Comparison of ENCODE assay signal across 18 cellular contexts in the genomic region with DNA sequence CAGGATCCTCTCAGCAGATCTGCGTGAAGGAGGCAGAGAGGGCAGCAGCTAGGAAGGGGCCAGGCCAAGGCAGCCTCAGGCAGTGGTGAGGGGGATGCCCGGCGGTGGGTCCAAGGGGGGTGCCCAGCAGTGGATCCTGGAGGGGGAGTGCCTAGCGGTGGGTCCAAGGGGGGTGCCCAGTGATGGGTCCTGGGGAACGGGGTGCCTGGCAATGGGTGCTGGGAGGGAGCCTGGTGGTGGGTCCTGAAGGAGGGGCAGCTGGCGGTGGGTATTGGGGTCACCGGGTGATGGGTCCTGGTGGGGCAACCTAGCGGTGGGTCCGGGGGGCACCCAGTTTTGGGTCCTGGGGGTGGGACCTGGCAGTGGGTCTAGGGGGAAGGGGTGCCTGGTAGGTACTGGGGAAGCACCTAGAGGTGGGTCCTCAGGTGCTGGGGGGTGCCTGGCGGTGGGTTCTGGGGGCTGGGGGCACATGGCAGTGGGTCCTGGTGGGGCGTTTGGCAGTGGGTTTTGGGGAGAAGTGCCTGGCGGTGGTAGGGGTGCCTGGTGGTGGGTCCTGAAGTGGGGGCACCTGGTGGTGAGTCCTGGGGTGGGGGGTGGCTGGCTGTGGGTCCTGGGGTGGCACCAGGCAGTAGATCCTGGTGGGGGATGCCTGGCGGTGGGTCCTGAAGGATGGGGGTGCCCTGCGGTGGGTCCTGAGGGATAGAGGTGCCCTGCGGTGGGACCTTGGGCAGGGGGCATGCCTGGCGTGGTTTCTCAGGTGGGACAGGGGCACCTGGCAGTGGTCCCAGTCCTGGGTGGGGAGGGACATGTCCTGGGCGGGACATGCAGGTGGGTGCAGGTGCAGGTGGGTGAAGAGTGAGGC. TPM values are rescaled to one million over a fixed set of nuclear protein-coding genes. Genes with fewer than 3 reads are reported as not detected.
"Had no signal": no experiment of that assay in that cellular context is flagged by ENCODE, and none has a peak within 500 bp of the region (broad histone marks: within the 10 kb centered on the region; RNA-seq: fewer than 3 reads in every experiment).

No MANE protein-coding gene starts in this region.

- DNase-seq: activated CD4-positive, alpha-beta memory T cell treated with anti-CD3 and anti-CD28 coated beads for 36 hours; activated CD4-positive, CD25-positive, alpha-beta regulatory T cell treated with anti-CD3 and anti-CD28 coated beads, Interleukin-2, amount 50 U/mL, for 72 hours; activated naive CD4-positive, alpha-beta T cell; activated T-cell treated with anti-CD3 and anti-CD28 coated beads, Interleukin-2, amount 50 U/mL, for 48 hours; caudate nucleus; cortex of kidney; effector CD8-positive, alpha-beta T cell; foreskin melanocyte; mammary epithelial cell; SJCRH30; small intestine; stimulated activated naive CD4-positive, alpha-beta T cell; T-helper 9 cell had no signal

- H2AFZ ChIP-seq: hepatocyte had no signal

- H3K36me3 ChIP-seq: SJCRH30, upper lobe of left lung had no signal

- H3K27me3 ChIP-seq: hepatocyte, SJCRH30 had no signal

- H3K9me3 ChIP-seq: SJCRH30, upper lobe of left lung had no signal

- H3K36me3 Mint-ChIP-seq: activated CD4-positive, alpha-beta memory T cell treated with anti-CD3 and anti-CD28 coated beads for 36 hours had no signal

- H3K27ac ChIP-seq: hepatocyte, SJCRH30, upper lobe of left lung had no signal

- H3K9me3 Mint-ChIP-seq: activated CD4-positive, alpha-beta memory T cell treated with anti-CD3 and anti-CD28 coated beads for 36 hours; nephron had no signal

- H3K27ac Mint-ChIP-seq: activated CD4-positive, alpha-beta memory T cell treated with anti-CD3 and anti-CD28 coated beads for 36 hours; nephron had no signal

- H3K4me3 Mint-ChIP-seq: activated CD4-positive, alpha-beta memory T cell treated with anti-CD3 and anti-CD28 coated beads for 36 hours had no signal

- H3K4me3 ChIP-seq: hepatocyte, SJCRH30, upper lobe of left lung had no signal

- H3K4me2 ChIP-seq: hepatocyte had no signal

- H3K79me2 ChIP-seq: hepatocyte had no signal

RNA-seq across cellular contexts. Expression of a gene that starts 1.9 kb away (rescaled TPM):
- total RNA-seq: activated CD4-positive, alpha-beta memory T cell treated with anti-CD3 and anti-CD28 coated beads for 36 hours; hepatocyte; mammary epithelial cell; mucosa of gallbladder; omental fat pad; SJCRH30; upper lobe of left lung had no signal
- polyA plus RNA-seq: mammary epithelial cell had no signal
